Comparison of ENCODE assay signal across 8 cellular contexts in the genomic region with DNA sequence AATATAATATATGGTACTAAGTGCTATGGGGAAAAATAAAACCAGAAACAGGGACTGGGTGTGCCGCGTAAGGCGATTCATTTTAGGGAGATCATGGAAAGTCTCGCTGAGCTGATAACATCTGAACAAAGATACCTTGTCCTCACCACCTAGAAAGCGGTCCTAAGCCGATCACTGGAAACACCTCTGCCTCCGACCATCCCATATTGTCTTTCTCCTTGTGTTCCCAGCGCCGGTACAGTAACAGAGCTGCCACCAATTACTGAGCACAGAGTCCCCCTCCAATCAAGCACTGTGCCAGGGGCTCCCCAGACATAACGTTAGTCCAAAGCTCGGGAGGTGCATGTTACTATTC. TPM values are rescaled to one million over a fixed set of nuclear protein-coding genes. Genes with fewer than 3 reads are reported as not detected.
A peak's percentile ranks its signal among the peaks of the same experiment; 100 is the strongest.
DNase-seq lines count a peak whose midpoint lies in the region; ATAC-seq and TF ChIP-seq lines count a peak whose summit lies in the region.

No MANE protein-coding gene starts in this region.

- no peaks in the 10 kb centered on the region for H3K9me2 ChIP-seq in DOHH2 (replicated peaks; ENCODE audit: control insufficient read depth, low read length)

- H3K27ac Mint-ChIP-seq in activated naive CD4-positive, alpha-beta T cell treated with anti-CD3 and anti-CD28 coated beads, Interleukin-2, amount 50 U/mL, for 72 hours = no peak overlapping the region

- H3K27me3 ChIP-seq in DOHH2 (ENCODE audit: control insufficient read depth, low read length) (no peaks in the 10 kb centered on the region), WERI-Rb-1 (ENCODE audit: insufficient read depth, low read depth, severe bottlenecking) (no peaks in the 10 kb centered on the region), right atrium auricular region (no peaks in the 10 kb centered on the region)

- H3K27ac ChIP-seq in DOHH2 (ENCODE audit: low read depth, low read length) = no peak overlapping the region
- H3K27ac ChIP-seq in WERI-Rb-1 = peak overlapping the region; percentile 48
- H3K27ac ChIP-seq in right atrium auricular region = peak overlapping the region; percentile 51 to 78
- H3K27ac ChIP-seq in skin epidermis = peak overlapping the region in 13 of 21 experiments; percentile 12 to 79 (median 69)

- peaks cover 19% of the 10 kb centered on the region for H3K4me1 ChIP-seq in DOHH2 (ENCODE audit: control insufficient read depth, low read length)
- peaks cover 0 to 5% of the 10 kb centered on the region in 2 donors for H3K4me1 ChIP-seq in right atrium auricular region

- ATAC-seq in GM18868 (IDR thresholded peaks at IDR 0.05; ENCODE audit: unreplicated experiment) (no peak), GM21619 (IDR thresholded peaks at IDR 0.05; ENCODE audit: unreplicated experiment) (no peak)
- no peak for ATAC-seq in activated naive CD4-positive, alpha-beta T cell treated with anti-CD3 and anti-CD28 coated beads, Interleukin-2, amount 50 U/mL, for 72 hours

- H3F3A ChIP-seq in DOHH2 (ENCODE audit: control insufficient read depth, insufficient read depth) = no peaks in the 10 kb centered on the region

- DNase-seq in HFF-Myc (ENCODE audit: extremely low read depth, low read depth) = no peak
- DNase-seq in WERI-Rb-1 = no peak
- DNase-seq in right atrium auricular region (ENCODE audit: low spot score) = no peak
- DNase-seq in activated naive CD4-positive, alpha-beta T cell treated with anti-CD3 and anti-CD28 coated beads, Interleukin-2, amount 50 U/mL, for 72 hours (ENCODE audit: low spot score in 2 of 2) = no peak

- H3K36me3 ChIP-seq in DOHH2 (ENCODE audit: control insufficient read depth, low read length) = no peaks in the 10 kb centered on the region
- H3K36me3 ChIP-seq in WERI-Rb-1 = no peaks in the 10 kb centered on the region
- H3K36me3 ChIP-seq in right atrium auricular region = no peaks in the 10 kb centered on the region

- H4K20me1 ChIP-seq in DOHH2 (ENCODE audit: control insufficient read depth, insufficient read depth, low read depth, low read length) = no peaks in the 10 kb centered on the region

- H3K9me3 Mint-ChIP-seq in activated naive CD4-positive, alpha-beta T cell treated with anti-CD3 and anti-CD28 coated beads, Interleukin-2, amount 50 U/mL, for 72 hours = peaks cover 3 to 6% of the 10 kb centered on the region in 2 donors

- peak overlapping the region; percentile 89 for H3K4me3 ChIP-seq in DOHH2 (ENCODE audit: low read length)
- H3K4me3 ChIP-seq in HFF-Myc (replicated peaks; ENCODE audit: low read depth, low read length) = peak overlapping the region; percentile 85
- peak overlapping the region; percentile 77 for H3K4me3 ChIP-seq in WERI-Rb-1 (ENCODE audit: low read depth, low read length)
- H3K4me3 ChIP-seq in right atrium auricular region = peak overlapping the region; percentile 69 to 82
- H3K4me3 ChIP-seq in skin epidermis = peak overlapping the region; percentile 65 to 91 (median 80)

- no peak for TF ChIP-seq CTCF in DOHH2 (IDR thresholded peaks at IDR 0.05; ENCODE audit: low read depth, low read length, poor library complexity, severe bottlenecking)
- no peak for TF ChIP-seq CTCF in HFF-Myc (IDR thresholded peaks at IDR 0.05; ENCODE audit: low read depth, low read length, missing control alignments)
- no peak for TF ChIP-seq CTCF in WERI-Rb-1 (IDR thresholded peaks at IDR 0.05; ENCODE audit: low read depth, low read length)
- TF ChIP-seq CTCF in right atrium auricular region (IDR thresholded peaks at IDR 0.05) = no peak

- H3K4me2 ChIP-seq in DOHH2 (ENCODE audit: low read length) = peak overlapping the region; percentile 86

- H3K36me3 Mint-ChIP-seq in activated naive CD4-positive, alpha-beta T cell treated with anti-CD3 and anti-CD28 coated beads, Interleukin-2, amount 50 U/mL, for 72 hours = peaks cover 0 to 6% of the 10 kb centered on the region in 2 donors

- peaks cover 11% of the 10 kb centered on the region for H3K79me2 ChIP-seq in DOHH2 (ENCODE audit: control insufficient read depth, low read length)

- no peaks in the 10 kb centered on the region for H3K9me3 ChIP-seq in DOHH2 (ENCODE audit: control insufficient read depth, insufficient read depth, low read length)
- no peaks in the 10 kb centered on the region for H3K9me3 ChIP-seq in WERI-Rb-1 (ENCODE audit: severe bottlenecking)
- peaks cover 0 to 3% of the 10 kb centered on the region in 2 donors for H3K9me3 ChIP-seq in right atrium auricular region

RNA-seq across cellular contexts. Expression of gene CCDC112, which starts 0.7 kb away (rescaled TPM):
- 1 to 10 TPM; 3.8 to 7.7 TPM for total RNA-seq in right atrium auricular region
- total RNA-seq in activated naive CD4-positive, alpha-beta T cell treated with anti-CD3 and anti-CD28 coated beads, Interleukin-2, amount 50 U/mL, for 72 hours = 1 to 10 TPM; 1.8 to 2.0 TPM

RNA-seq across cellular contexts. Expression of gene PGGT1B, which starts 33.1 kb away (rescaled TPM):
- 1 to 10 TPM; 4.3 to 8.8 TPM for total RNA-seq in right atrium auricular region
- total RNA-seq in activated naive CD4-positive, alpha-beta T cell treated with anti-CD3 and anti-CD28 coated beads, Interleukin-2, amount 50 U/mL, for 72 hours = 10 to 100 TPM; 39.3 to 41.5 TPM

Comparison
In these comparisons a context has a peak if more than half of its experiments do, and no peak if none do; other contexts are left out.
1. RNA of gene PGGT1B, which starts 33.1 kb away (total RNA-seq): 39.3 to 41.5 TPM in activated naive CD4-positive, alpha-beta T cell treated with anti-CD3 and anti-CD28 coated beads, Interleukin-2, amount 50 U/mL, for 72 hours; 4.3 to 8.8 TPM in right atrium auricular region; every median in the first group is over 4 times any median in the second.
2. Peak in every context shown above with its lines, with median percentiles within 50 percentile points of each other: H3K4me3 ChIP-seq.